In genomic region chr14:100147691-100148464, GRCh38 we compare ENCODE assay signal across 1 cellular context.
TF ChIP-seq lines count a peak whose summit lies in the region.

No MANE protein-coding gene starts in this region.

TF ChIP-seq in H1, 55 proteins besides CTCF, POLR2A, EP300 and RAD21:
- TF ChIP-seq SIRT6 (IDR thresholded peaks at IDR 0.05; ENCODE audit: low read length) = no peak
- TF ChIP-seq MAX (IDR thresholded peaks at IDR 0.05) = no peak
- TF ChIP-seq POLR2AphosphoS5 (IDR thresholded peaks at IDR 0.05; ENCODE audit: low read depth, low read length) = no peak; the same call in 1 of the 2 replicates
- no peak for TF ChIP-seq TAF1 (IDR thresholded peaks at IDR 0.05; ENCODE audit: low read depth, low read length)
- no peak for TF ChIP-seq TCF12 (IDR thresholded peaks at IDR 0.05; ENCODE audit: low read depth, low read length)
- TF ChIP-seq JUN (IDR thresholded peaks at IDR 0.05; ENCODE audit: low read depth, low read length) = no peak
- no peak for TF ChIP-seq BRCA1 (IDR thresholded peaks at IDR 0.05; ENCODE audit: low read depth, low read length)
- TF ChIP-seq GABPA (IDR thresholded peaks at IDR 0.05; ENCODE audit: borderline replicate concordance, insufficient read depth, low read length) = no peak
- no peak for TF ChIP-seq SUZ12 (IDR thresholded peaks at IDR 0.05; ENCODE audit: low read length)
- TF ChIP-seq MAFK (IDR thresholded peaks at IDR 0.05; ENCODE audit: low read depth, low read length) = no peak
- TF ChIP-seq CHD2 (IDR thresholded peaks at IDR 0.05; ENCODE audit: low read length) = no peak
- TF ChIP-seq ATF2 (IDR thresholded peaks at IDR 0.05; ENCODE audit: low read length) = no peak
- TF ChIP-seq RFX5 (IDR thresholded peaks at IDR 0.05; ENCODE audit: borderline replicate concordance, low read depth, low read length) = no peak
- TF ChIP-seq SIN3A (conservative IDR thresholded peaks at IDR 0.05 in 1 of 2, IDR thresholded peaks at IDR 0.05 in 1 of 2; ENCODE audit: low read depth in 1 of 2, low read length in 2 of 2) = no peak
- TF ChIP-seq E2F6 (IDR thresholded peaks at IDR 0.05) = no peak
TF ChIP-seq in H1: peak in this region for 0.
